In the genomic region with DNA sequence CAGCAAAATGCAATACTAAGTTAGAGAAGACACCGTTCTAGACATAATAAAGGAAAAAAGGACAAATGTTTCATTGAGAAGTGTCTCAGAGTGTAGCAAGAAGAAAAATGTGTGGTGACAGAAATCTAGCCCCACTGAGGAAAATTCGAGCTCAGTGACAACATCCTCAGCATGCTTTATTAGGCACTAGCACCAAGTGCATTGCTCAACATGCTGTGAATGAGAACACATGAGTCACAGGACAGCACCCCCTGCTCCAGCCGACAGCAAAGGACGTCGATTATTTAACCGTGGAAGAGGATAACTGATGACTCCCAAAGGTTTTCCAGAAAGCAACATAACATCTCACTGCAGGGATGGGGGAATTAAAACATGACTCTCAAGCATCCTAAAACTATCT, we compare ENCODE assay signal across 10 cellular contexts.
DNase-seq lines count a peak whose midpoint lies in the region; ATAC-seq, FAIRE-seq and TF ChIP-seq lines count a peak whose summit lies in the region.
"Had no signal": no experiment of that assay in that cellular context is flagged by ENCODE, and none has a peak within 500 bp of the region (broad histone marks: within the 10 kb centered on the region; RNA-seq: fewer than 3 reads in every experiment).

No MANE protein-coding gene starts in this region.

- H3K4me3 ChIP-seq in breast epithelium: no peak overlapping the region
- H3K4me3 ChIP-seq in thyroid gland (replicated peaks in 1 of 3): no peak overlapping the region

- H3K27me3 ChIP-seq in breast epithelium: no peaks in the 10 kb centered on the region
- H3K27me3 ChIP-seq in thyroid gland: no peaks in the 10 kb centered on the region

- no peak for FAIRE-seq in HTR-8/SVneo (lab: Jason Lieb, UNC)
- FAIRE-seq: keratinocyte had no signal

- TF ChIP-seq CTCF in breast epithelium (IDR thresholded peaks at IDR 0.05) (no peak), thyroid gland (IDR thresholded peaks at IDR 0.05) (no peak)

- peak overlapping the region; percentile 86 to 93 for H3K27ac ChIP-seq in breast epithelium
- H3K27ac ChIP-seq in thyroid gland: peak overlapping the region; percentile 31 to 82 (median 81)

- H3K4me1 ChIP-seq in breast epithelium: peaks cover 6 to 10% of the 10 kb centered on the region in 2 donors
- peaks cover 40 to 64% of the 10 kb centered on the region in 2 donors for H3K4me1 ChIP-seq in thyroid gland

- H3K36me3 ChIP-seq in breast epithelium: no peaks in the 10 kb centered on the region
- no peaks in the 10 kb centered on the region for H3K36me3 ChIP-seq in thyroid gland

- intact Hi-C loops in breast epithelium (cut with DNase I; ENCODE audit: low total_unique reads) (no loop called here), thyroid gland (cut with DNase I) (loop anchor here (10.0 kb wide), 1 partner anchor 186 kb away; the partner anchor contains the start of gene GNAQ)

- H3K9me3 ChIP-seq in breast epithelium (no peaks in the 10 kb centered on the region), thyroid gland (no peaks in the 10 kb centered on the region)

- 29 to 53% methylated on average over 6 of the region's 6 CpGs for WGBS in thyroid gland, 2 donors

- no peak for TF ChIP-seq POLR2A in breast epithelium (IDR thresholded peaks at IDR 0.05)
- no peak for TF ChIP-seq POLR2A in thyroid gland (IDR thresholded peaks at IDR 0.05)

- ATAC-seq in left lobe of liver: peak; percentile 26
- ATAC-seq: activated CD8-positive, alpha-beta T cell treated with anti-CD3 and anti-CD28 coated beads, Interleukin-2, amount 10 ng/mL, durations not matched to agents 7 days and 5 days had no signal

- DNase-seq in HTR-8/SVneo (ENCODE audit: insufficient read length, low spot score) (peak; percentile 43), breast epithelium (ENCODE audit: low spot score in 2 of 2) (peak in 1 of 2 donors; percentile 85), left lobe of liver (ENCODE audit: low spot score) (no peak), thyroid gland (peak; percentile 69 to 71), NCI-H524 treated with DMSO at 0.1 percent for 48 hours (lab: John Stamatoyannopoulos, UW) (no peak), COLO668 (lab: John Stamatoyannopoulos, UW; ENCODE audit: unreplicated experiment) (no peak), SKM-1 (lab: John Stamatoyannopoulos, UW; ENCODE audit: unreplicated experiment) (no peak)
- DNase-seq: activated CD8-positive, alpha-beta T cell treated with anti-CD3 and anti-CD28 coated beads, Interleukin-2, amount 10 ng/mL, durations not matched to agents 7 days and 5 days; NCI-H1105 treated with DMSO at 0.1 percent for 48 hours had no signal

Comparison
In these comparisons a context has a peak if more than half of its experiments do, and no peak if none do; other contexts are left out.
1. DNase-seq: peak in HTR-8/SVneo (single experiment) and thyroid gland (2 of 2); none in left lobe of liver (single experiment), NCI-H524 treated with DMSO at 0.1 percent for 48 hours (single experiment), COLO668 (single experiment) and SKM-1 (single experiment).